In the genomic region with DNA sequence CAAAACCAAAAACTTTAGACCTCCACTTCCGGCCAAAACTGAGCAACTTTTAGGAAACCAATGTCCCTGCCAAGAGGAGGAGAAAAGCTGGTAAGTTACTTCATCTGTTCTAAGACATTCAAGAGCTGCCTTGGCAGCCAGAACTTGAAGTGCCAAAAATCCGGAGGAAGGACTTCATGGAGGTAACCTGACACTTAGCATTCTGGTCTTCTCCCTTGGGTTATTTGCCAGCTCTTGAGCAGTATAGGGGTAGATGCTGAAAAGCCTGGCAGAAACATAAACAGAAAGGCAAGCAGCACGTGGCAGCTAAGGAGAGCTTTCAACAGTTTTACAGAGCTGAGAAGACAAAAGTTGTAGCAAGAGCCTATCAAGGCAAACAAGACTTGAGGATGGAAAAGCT, we compare ENCODE assay signal across 1 cellular context.
TF ChIP-seq lines count a peak whose summit lies in the region.

No MANE protein-coding gene starts in this region.

TF ChIP-seq in GM23338, 12 proteins besides CTCF, POLR2A, EP300 and RAD21 (continued from another document):
- TF ChIP-seq, protein P1, sequence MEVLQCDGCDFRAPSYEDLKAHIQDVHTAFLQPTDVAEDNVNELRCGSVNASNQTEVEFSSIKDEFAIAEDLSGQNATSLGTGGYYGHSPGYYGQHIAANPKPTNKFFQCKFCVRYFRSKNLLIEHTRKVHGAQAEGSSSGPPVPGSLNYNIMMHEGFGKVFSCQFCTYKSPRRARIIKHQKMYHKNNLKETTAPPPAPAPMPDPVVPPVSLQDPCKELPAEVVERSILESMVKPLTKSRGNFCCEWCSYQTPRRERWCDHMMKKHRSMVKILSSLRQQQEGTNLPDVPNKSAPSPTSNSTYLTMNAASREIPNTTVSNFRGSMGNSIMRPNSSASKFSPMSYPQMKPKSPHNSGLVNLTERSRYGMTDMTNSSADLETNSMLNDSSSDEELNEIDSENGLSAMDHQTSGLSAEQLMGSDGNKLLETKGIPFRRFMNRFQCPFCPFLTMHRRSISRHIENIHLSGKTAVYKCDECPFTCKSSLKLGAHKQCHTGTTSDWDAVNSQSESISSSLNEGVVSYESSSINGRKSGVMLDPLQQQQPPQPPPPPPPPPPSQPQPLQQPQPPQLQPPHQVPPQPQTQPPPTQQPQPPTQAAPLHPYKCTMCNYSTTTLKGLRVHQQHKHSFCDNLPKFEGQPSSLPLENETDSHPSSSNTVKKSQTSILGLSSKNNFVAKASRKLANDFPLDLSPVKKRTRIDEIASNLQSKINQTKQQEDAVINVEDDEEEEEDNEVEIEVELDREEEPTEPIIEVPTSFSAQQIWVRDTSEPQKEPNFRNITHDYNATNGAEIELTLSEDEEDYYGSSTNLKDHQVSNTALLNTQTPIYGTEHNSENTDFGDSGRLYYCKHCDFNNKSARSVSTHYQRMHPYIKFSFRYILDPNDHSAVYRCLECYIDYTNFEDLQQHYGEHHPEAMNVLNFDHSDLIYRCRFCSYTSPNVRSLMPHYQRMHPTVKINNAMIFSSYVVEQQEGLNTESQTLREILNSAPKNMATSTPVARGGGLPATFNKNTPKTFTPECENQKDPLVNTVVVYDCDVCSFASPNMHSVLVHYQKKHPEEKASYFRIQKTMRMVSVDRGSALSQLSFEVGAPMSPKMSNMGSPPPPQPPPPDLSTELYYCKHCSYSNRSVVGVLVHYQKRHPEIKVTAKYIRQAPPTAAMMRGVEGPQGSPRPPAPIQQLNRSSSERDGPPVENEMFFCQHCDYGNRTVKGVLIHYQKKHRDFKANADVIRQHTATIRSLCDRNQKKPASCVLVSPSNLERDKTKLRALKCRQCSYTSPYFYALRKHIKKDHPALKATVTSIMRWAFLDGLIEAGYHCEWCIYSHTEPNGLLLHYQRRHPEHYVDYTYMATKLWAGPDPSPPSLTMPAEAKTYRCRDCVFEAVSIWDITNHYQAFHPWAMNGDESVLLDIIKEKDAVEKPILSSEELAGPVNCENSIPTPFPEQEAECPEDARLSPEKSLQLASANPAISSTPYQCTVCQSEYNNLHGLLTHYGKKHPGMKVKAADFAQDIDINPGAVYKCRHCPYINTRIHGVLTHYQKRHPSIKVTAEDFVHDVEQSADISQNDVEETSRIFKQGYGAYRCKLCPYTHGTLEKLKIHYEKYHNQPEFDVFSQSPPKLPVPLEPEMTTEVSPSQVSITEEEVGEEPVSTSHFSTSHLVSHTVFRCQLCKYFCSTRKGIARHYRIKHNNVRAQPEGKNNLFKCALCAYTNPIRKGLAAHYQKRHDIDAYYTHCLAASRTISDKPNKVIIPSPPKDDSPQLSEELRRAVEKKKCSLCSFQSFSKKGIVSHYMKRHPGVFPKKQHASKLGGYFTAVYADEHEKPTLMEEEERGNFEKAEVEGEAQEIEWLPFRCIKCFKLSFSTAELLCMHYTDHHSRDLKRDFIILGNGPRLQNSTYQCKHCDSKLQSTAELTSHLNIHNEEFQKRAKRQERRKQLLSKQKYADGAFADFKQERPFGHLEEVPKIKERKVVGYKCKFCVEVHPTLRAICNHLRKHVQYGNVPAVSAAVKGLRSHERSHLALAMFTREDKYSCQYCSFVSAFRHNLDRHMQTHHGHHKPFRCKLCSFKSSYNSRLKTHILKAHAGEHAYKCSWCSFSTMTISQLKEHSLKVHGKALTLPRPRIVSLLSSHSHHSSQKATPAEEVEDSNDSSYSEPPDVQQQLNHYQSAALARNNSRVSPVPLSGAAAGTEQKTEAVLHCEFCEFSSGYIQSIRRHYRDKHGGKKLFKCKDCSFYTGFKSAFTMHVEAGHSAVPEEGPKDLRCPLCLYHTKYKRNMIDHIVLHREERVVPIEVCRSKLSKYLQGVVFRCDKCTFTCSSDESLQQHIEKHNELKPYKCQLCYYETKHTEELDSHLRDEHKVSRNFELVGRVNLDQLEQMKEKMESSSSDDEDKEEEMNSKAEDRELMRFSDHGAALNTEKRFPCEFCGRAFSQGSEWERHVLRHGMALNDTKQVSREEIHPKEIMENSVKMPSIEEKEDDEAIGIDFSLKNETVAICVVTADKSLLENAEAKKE (CRISPR knock-in tag; IDR thresholded peaks at IDR 0.05) = no peak
- TF ChIP-seq ZNF331 (CRISPR knock-in tag; IDR thresholded peaks at IDR 0.05; ENCODE audit: low read depth) = no peak
- TF ChIP-seq, protein P2, sequence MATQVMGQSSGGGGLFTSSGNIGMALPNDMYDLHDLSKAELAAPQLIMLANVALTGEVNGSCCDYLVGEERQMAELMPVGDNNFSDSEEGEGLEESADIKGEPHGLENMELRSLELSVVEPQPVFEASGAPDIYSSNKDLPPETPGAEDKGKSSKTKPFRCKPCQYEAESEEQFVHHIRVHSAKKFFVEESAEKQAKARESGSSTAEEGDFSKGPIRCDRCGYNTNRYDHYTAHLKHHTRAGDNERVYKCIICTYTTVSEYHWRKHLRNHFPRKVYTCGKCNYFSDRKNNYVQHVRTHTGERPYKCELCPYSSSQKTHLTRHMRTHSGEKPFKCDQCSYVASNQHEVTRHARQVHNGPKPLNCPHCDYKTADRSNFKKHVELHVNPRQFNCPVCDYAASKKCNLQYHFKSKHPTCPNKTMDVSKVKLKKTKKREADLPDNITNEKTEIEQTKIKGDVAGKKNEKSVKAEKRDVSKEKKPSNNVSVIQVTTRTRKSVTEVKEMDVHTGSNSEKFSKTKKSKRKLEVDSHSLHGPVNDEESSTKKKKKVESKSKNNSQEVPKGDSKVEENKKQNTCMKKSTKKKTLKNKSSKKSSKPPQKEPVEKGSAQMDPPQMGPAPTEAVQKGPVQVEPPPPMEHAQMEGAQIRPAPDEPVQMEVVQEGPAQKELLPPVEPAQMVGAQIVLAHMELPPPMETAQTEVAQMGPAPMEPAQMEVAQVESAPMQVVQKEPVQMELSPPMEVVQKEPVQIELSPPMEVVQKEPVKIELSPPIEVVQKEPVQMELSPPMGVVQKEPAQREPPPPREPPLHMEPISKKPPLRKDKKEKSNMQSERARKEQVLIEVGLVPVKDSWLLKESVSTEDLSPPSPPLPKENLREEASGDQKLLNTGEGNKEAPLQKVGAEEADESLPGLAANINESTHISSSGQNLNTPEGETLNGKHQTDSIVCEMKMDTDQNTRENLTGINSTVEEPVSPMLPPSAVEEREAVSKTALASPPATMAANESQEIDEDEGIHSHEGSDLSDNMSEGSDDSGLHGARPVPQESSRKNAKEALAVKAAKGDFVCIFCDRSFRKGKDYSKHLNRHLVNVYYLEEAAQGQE (IDR thresholded peaks at IDR 0.05; ENCODE audit: unreplicated experiment) = no peak
